Comparison of ENCODE assay signal across 20 cellular contexts in the genomic region with DNA sequence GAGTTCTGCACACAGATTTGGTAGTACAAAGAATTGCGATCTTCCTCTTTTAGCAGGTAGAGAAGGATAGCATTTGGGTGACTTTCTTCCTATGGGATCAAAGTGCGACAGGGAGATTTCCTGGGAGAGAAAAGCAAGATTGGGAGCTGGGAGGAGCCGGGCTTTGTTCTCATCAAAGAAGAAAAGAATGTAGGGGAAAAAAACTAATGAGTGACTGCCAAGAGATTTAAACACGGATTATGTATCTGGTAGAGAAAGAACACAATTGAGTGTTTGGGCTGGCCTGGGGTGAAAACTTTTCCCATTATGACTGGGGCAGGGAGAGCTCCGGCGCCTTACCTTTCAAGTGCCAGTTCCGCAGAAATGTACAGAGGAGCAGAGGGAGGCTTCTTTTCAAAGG.
DNase-seq lines count a peak whose midpoint lies in the region; ATAC-seq and TF ChIP-seq lines count a peak whose summit lies in the region.
"Had no signal": no experiment of that assay in that cellular context is flagged by ENCODE, and none has a peak within 500 bp of the region (broad histone marks: within the 10 kb centered on the region; RNA-seq: fewer than 3 reads in every experiment).

No MANE protein-coding gene starts in this region.

- no peak for DNase-seq in activated T-cell treated with anti-CD3 and anti-CD28 coated beads, Interleukin-2, amount 50 U/mL, for 72 hours
- no peak for DNase-seq in activated T-cell treated with anti-CD3 and anti-CD28 coated beads, Interleukin-2, amount 50 U/mL, for 24 hours
- no peak for DNase-seq in adrenal gland
- DNase-seq in mesendoderm: no peak
- no peak for DNase-seq in suprapubic skin (ENCODE audit: low spot score in 2 of 2)
- no peak for DNase-seq in NCI-H2029 (lab: John Stamatoyannopoulos, UW)
- no peak for DNase-seq in effector CD8-positive, alpha-beta T cell (lab: John Stamatoyannopoulos, UW)
- DNase-seq: activated effector memory CD4-positive, alpha-beta T cell treated with Interleukin-2 at 50 U/mL for 16 hours; DMS79; MV-4-11; naive thymus-derived CD4-positive, alpha-beta T cell; NCI-H2107; stimulated activated CD4-positive, alpha-beta T cell treated with anti-CD3 and anti-CD28 coated beads, Interleukin-2, amount 100 ng/mL, for 24 hours; T-cell; thyroid gland had no signal

- H3K4me1 ChIP-seq in adrenal gland (replicated peaks in 1 of 2) (peaks cover 42 to 50% of the 10 kb centered on the region in 2 donors), mesendoderm (ENCODE audit: control insufficient read depth, low read depth, low read length) (peaks cover 22% of the 10 kb centered on the region), suprapubic skin (peaks cover 45% of the 10 kb centered on the region)

- H3K79me2 ChIP-seq in mesendoderm (ENCODE audit: control insufficient read depth, insufficient read depth, low read length): peaks cover 11% of the 10 kb centered on the region

- no peak overlapping the region for H3K4me3 Mint-ChIP-seq in activated T-cell treated with anti-CD3 and anti-CD28 coated beads, Interleukin-2, amount 50 U/mL, for 72 hours
- H3K4me3 Mint-ChIP-seq in activated T-cell treated with anti-CD3 and anti-CD28 coated beads, Interleukin-2, amount 50 U/mL, for 24 hours: no peak overlapping the region
- H3K4me3 Mint-ChIP-seq: T-cell had no signal

- H2BK15ac ChIP-seq in mesendoderm (replicated peaks; ENCODE audit: low read depth): no peak overlapping the region

- H3K9me3 Mint-ChIP-seq in activated T-cell treated with anti-CD3 and anti-CD28 coated beads, Interleukin-2, amount 50 U/mL, for 72 hours: no peaks in the 10 kb centered on the region
- H3K9me3 Mint-ChIP-seq in activated T-cell treated with anti-CD3 and anti-CD28 coated beads, Interleukin-2, amount 50 U/mL, for 24 hours: no peaks in the 10 kb centered on the region
- H3K9me3 Mint-ChIP-seq: naive thymus-derived CD4-positive, alpha-beta T cell; T-cell had no signal

- H3K9me3 ChIP-seq in adrenal gland (replicated peaks in 1 of 3): no peaks in the 10 kb centered on the region
- H3K9me3 ChIP-seq in suprapubic skin: no peaks in the 10 kb centered on the region
- H3K9me3 ChIP-seq: body of pancreas, thyroid gland had no signal

- no peak overlapping the region for H2BK5ac ChIP-seq in mesendoderm (ENCODE audit: low read length)

- ATAC-seq in activated T-cell treated with anti-CD3 and anti-CD28 coated beads, Interleukin-2, amount 50 U/mL, for 72 hours (replicated peaks in 1 of 2): no peak
- ATAC-seq in GM21825 (IDR thresholded peaks at IDR 0.05; ENCODE audit: unreplicated experiment): no peak
- ATAC-seq: naive thymus-derived CD4-positive, alpha-beta T cell; T-cell had no signal

- H3K36me3 ChIP-seq in adrenal gland (replicated peaks in 1 of 2): no peaks in the 10 kb centered on the region
- no peaks in the 10 kb centered on the region for H3K36me3 ChIP-seq in mesendoderm (ENCODE audit: control insufficient read depth, insufficient read depth, low read length)
- peaks cover 3% of the 10 kb centered on the region for H3K36me3 ChIP-seq in suprapubic skin
- H3K36me3 ChIP-seq: thyroid gland had no signal

- no peak overlapping the region for H3K4me2 ChIP-seq in mesendoderm (ENCODE audit: low read length)

- peak overlapping the region in 4 of 5 donors; percentile 59 to 79 (median 66) for H3K27ac ChIP-seq in adrenal gland
- peak overlapping the region; percentile 63 for H3K27ac ChIP-seq in mesendoderm (ENCODE audit: low read depth, low read length)
- H3K27ac ChIP-seq in suprapubic skin: peak overlapping the region; percentile 22
- H3K27ac ChIP-seq: body of pancreas, C4-2B, RWPE1, thyroid gland, VCaP had no signal

- no peak overlapping the region for H3K23ac ChIP-seq in mesendoderm (ENCODE audit: low read length)

- H2AK5ac ChIP-seq in mesendoderm (ENCODE audit: low read length): no peak overlapping the region

- peaks cover 3% of the 10 kb centered on the region for H3K79me1 ChIP-seq in mesendoderm (ENCODE audit: low read length)

- WGBS in adrenal gland, 4 donors: 79 to 87% (median 84%) methylated on average over 7 of the region's 7 CpGs
- WGBS in mesendoderm (ENCODE audit: extremely low coverage, insufficient coverage, low lambda C conversion rate): no CpG with 5 or more reads among the region's 7 CpGs
- 67% methylated on average over 7 of the region's 7 CpGs for WGBS in suprapubic skin

- H3K18ac ChIP-seq in mesendoderm (ENCODE audit: low read length): peak overlapping the region; percentile 76

- TF ChIP-seq POLR2A in adrenal gland (IDR thresholded peaks at IDR 0.05): no peak
- no peak for TF ChIP-seq POLR2A in suprapubic skin (IDR thresholded peaks at IDR 0.05)

- peaks cover 67% of the 10 kb centered on the region for H3K4me1 Mint-ChIP-seq in activated T-cell treated with anti-CD3 and anti-CD28 coated beads, Interleukin-2, amount 50 U/mL, for 72 hours (ENCODE audit: low read depth)
- H3K4me1 Mint-ChIP-seq in activated T-cell treated with anti-CD3 and anti-CD28 coated beads, Interleukin-2, amount 50 U/mL, for 24 hours (ENCODE audit: low read depth): peaks cover 59% of the 10 kb centered on the region

- intact Hi-C loops in adrenal gland (cut with DNase I): no loop called here

- peaks cover 6 to 15% of the 10 kb centered on the region in 2 donors for H3K36me3 Mint-ChIP-seq in activated T-cell treated with anti-CD3 and anti-CD28 coated beads, Interleukin-2, amount 50 U/mL, for 72 hours (ENCODE audit: insufficient read depth in 2 of 2)
- H3K36me3 Mint-ChIP-seq in activated T-cell treated with anti-CD3 and anti-CD28 coated beads, Interleukin-2, amount 50 U/mL, for 24 hours (ENCODE audit: low read depth): peaks cover 46% of the 10 kb centered on the region

- H4K8ac ChIP-seq in mesendoderm (ENCODE audit: low read depth, low read length): no peak overlapping the region

- no peak for TF ChIP-seq EP300 in suprapubic skin (IDR thresholded peaks at IDR 0.05)

- H3K9ac ChIP-seq in mesendoderm (ENCODE audit: low read length): peak overlapping the region; percentile 5

- H2BK120ac ChIP-seq in mesendoderm (ENCODE audit: low read depth, low read length): no peak overlapping the region

- TF ChIP-seq CTCF in adrenal gland (IDR thresholded peaks at IDR 0.05) (no peak), suprapubic skin (IDR thresholded peaks at IDR 0.05) (no peak)

- H4K5ac ChIP-seq in mesendoderm (ENCODE audit: low read length): no peak overlapping the region

- H3K4me3 ChIP-seq in adrenal gland: no peak overlapping the region
- no peak overlapping the region for H3K4me3 ChIP-seq in mesendoderm (ENCODE audit: low read length)
- no peak overlapping the region for H3K4me3 ChIP-seq in suprapubic skin
- H3K4me3 ChIP-seq: body of pancreas, thyroid gland had no signal

- H3K4ac ChIP-seq in mesendoderm (ENCODE audit: low read depth, low read length): no peak overlapping the region

- peak overlapping the region; percentile 14 for H3K27ac Mint-ChIP-seq in activated T-cell treated with anti-CD3 and anti-CD28 coated beads, Interleukin-2, amount 50 U/mL, for 72 hours
- no peak overlapping the region for H3K27ac Mint-ChIP-seq in activated T-cell treated with anti-CD3 and anti-CD28 coated beads, Interleukin-2, amount 50 U/mL, for 24 hours

- no peaks in the 10 kb centered on the region for H3K27me3 ChIP-seq in adrenal gland
- H3K27me3 ChIP-seq in mesendoderm (ENCODE audit: insufficient read depth, low read length, poor library complexity): no peaks in the 10 kb centered on the region
- no peaks in the 10 kb centered on the region for H3K27me3 ChIP-seq in suprapubic skin
- H3K27me3 ChIP-seq: body of pancreas, thyroid gland had no signal

- peak overlapping the region; percentile 37 for H3K56ac ChIP-seq in mesendoderm (ENCODE audit: low read length)

- H3K27me3 Mint-ChIP-seq in activated T-cell treated with anti-CD3 and anti-CD28 coated beads, Interleukin-2, amount 50 U/mL, for 72 hours (ENCODE audit: low read depth): no peaks in the 10 kb centered on the region
- H3K27me3 Mint-ChIP-seq in activated T-cell treated with anti-CD3 and anti-CD28 coated beads, Interleukin-2, amount 50 U/mL, for 24 hours: no peaks in the 10 kb centered on the region
- H3K27me3 Mint-ChIP-seq: naive thymus-derived CD4-positive, alpha-beta T cell; T-cell had no signal
